ENCODE assay signal across 8 cellular contexts in genomic region chr1:11059166-11059989, GRCh38. TPM values are rescaled to one million over a fixed set of nuclear protein-coding genes. Genes with fewer than 3 reads are reported as not detected.
DNase-seq lines count a peak whose midpoint lies in the region; ATAC-seq and TF ChIP-seq lines count a peak whose summit lies in the region.

No MANE protein-coding gene starts in this region.

- H3K27me3 ChIP-seq in heart left ventricle: no peaks in the 10 kb centered on the region
- no peaks in the 10 kb centered on the region for H3K27me3 ChIP-seq in esophagus squamous epithelium

- WGBS in heart left ventricle, 4 donors: 3 to 12% (median 4%) methylated on average over 11 to 75 of the region's 75 CpGs
- WGBS in esophagus squamous epithelium, 2 donors: 0% methylated on average over 1 of the region's 75 CpGs; no CpG with 5 or more reads in 1 of the 2 donors

- TF ChIP-seq CTCF in heart left ventricle (IDR thresholded peaks at IDR 0.05) (no peak), esophagus squamous epithelium (IDR thresholded peaks at IDR 0.05) (no peak)

- TF ChIP-seq POLR2A in heart left ventricle (IDR thresholded peaks at IDR 0.05) (no peak), esophagus squamous epithelium (IDR thresholded peaks at IDR 0.05) (no peak)

- H3K36me3 ChIP-seq in heart left ventricle: peaks cover 0 to 47% (median 31%) of the 10 kb centered on the region in 9 donors
- peaks cover 9 to 56% (median 14%) of the 10 kb centered on the region in 3 donors for H3K36me3 ChIP-seq in esophagus squamous epithelium

- H3K4me3 ChIP-seq in heart left ventricle (peak overlapping the region; percentile 71 to 99 (median 94)), esophagus squamous epithelium (peak overlapping the region; percentile 70 to 99 (median 88))

- peaks cover 0 to 29% (median 16%) of the 10 kb centered on the region in 12 donors for H3K4me1 ChIP-seq in heart left ventricle
- peaks cover 12 to 38% (median 16%) of the 10 kb centered on the region in 3 donors for H3K4me1 ChIP-seq in esophagus squamous epithelium

- peak overlapping the region; percentile 96 for H3K4me3 Mint-ChIP-seq in T-helper 2 cell treated with Interferon-gamma antibody and Interleukin-4, amounts not matched to agents 5 μg/mL and 100 μg/mL, for 36 hours

- H3K4me1 Mint-ChIP-seq in T-helper 2 cell treated with Interferon-gamma antibody and Interleukin-4, amounts not matched to agents 5 μg/mL and 100 μg/mL, for 36 hours (ENCODE audit: low read depth): peaks cover 28% of the 10 kb centered on the region

- DNase-seq in heart left ventricle (no peak), left ventricle myocardium superior (no peak), esophagus squamous epithelium (lab: John Stamatoyannopoulos, UW) (no peak), posterior vena cava (ENCODE audit: low spot score) (peak; percentile 76), caudate nucleus (lab: John Stamatoyannopoulos, UW) (no peak), NCI-H774 (lab: John Stamatoyannopoulos, UW) (no peak)
- no peak for DNase-seq in T-helper 2 cell treated with Interferon-gamma antibody and Interleukin-4, amounts not matched to agents 5 μg/mL and 100 μg/mL, for 36 hours (ENCODE audit: low spot score)

- peaks cover 29% of the 10 kb centered on the region for H3K36me3 Mint-ChIP-seq in T-helper 2 cell treated with Interferon-gamma antibody and Interleukin-4, amounts not matched to agents 5 μg/mL and 100 μg/mL, for 36 hours (ENCODE audit: low read depth)

- H3K9me3 ChIP-seq in heart left ventricle: no peaks in the 10 kb centered on the region
- H3K9me3 ChIP-seq in esophagus squamous epithelium: no peaks in the 10 kb centered on the region

- H3K27ac ChIP-seq in heart left ventricle (peak overlapping the region in 9 of 12 donors; percentile 9 to 77 (median 64)), esophagus squamous epithelium (peak overlapping the region; percentile 59 to 79 (median 68)), caudate nucleus (ENCODE audit: low read depth, low read length) (no peak overlapping the region)

- peak overlapping the region; percentile 88 for H3K27ac Mint-ChIP-seq in T-helper 2 cell treated with Interferon-gamma antibody and Interleukin-4, amounts not matched to agents 5 μg/mL and 100 μg/mL, for 36 hours

- intact Hi-C loops in heart left ventricle (cut with DNase I) (no loop called here), left ventricle myocardium superior (cut with micrococcal nuclease) (no loop called here), esophagus squamous epithelium (cut with DNase I) (no loop called here), posterior vena cava (cut with DNase I) (no loop called here)

- no peak for ATAC-seq in heart left ventricle
- no peak for ATAC-seq in left ventricle myocardium superior
- peak; percentile 14 for ATAC-seq in HG03039 (IDR thresholded peaks at IDR 0.05; ENCODE audit: unreplicated experiment)

- H3K27me3 Mint-ChIP-seq in T-helper 2 cell treated with Interferon-gamma antibody and Interleukin-4, amounts not matched to agents 5 μg/mL and 100 μg/mL, for 36 hours (ENCODE audit: low read depth): no peaks in the 10 kb centered on the region

- H3K9me3 Mint-ChIP-seq in T-helper 2 cell treated with Interferon-gamma antibody and Interleukin-4, amounts not matched to agents 5 μg/mL and 100 μg/mL, for 36 hours: no peaks in the 10 kb centered on the region

RNA-seq across cellular contexts. Expression of gene SRM, which starts 0.4 kb away (rescaled TPM):
- 10 to 100 TPM; 29.9 to 88.6 (median 52.7) TPM for total RNA-seq in heart left ventricle
- 100 to 1,000 TPM in 1 of 2 donors, 10 to 100 TPM in 1; 69.5 to 162 TPM for polyA plus RNA-seq in heart left ventricle
- 48.9 TPM for total RNA-seq in left ventricle myocardium superior
- total RNA-seq in esophagus squamous epithelium: 10 to 100 TPM; 21.7 to 79.8 (median 40.6) TPM
- total RNA-seq in posterior vena cava: 10 to 100 TPM; 74.2 to 76.6 TPM

RNA-seq across cellular contexts. Expression of gene MASP2, which starts 12.3 kb away (rescaled TPM):
- not detected for total RNA-seq in heart left ventricle
- polyA plus RNA-seq in heart left ventricle: not detected
- total RNA-seq in left ventricle myocardium superior: not detected
- total RNA-seq in esophagus squamous epithelium: under 1 TPM in 1 of 4 donors, not detected in 3; 0.19 TPM
- total RNA-seq in posterior vena cava: not detected

RNA-seq across cellular contexts. Expression of gene EXOSC10, which starts 40.3 kb away (rescaled TPM):
- total RNA-seq in heart left ventricle: 10 to 100 TPM; 19.4 to 34.8 (median 22.5) TPM
- polyA plus RNA-seq in heart left ventricle: 10 to 100 TPM; 16.4 to 24.6 TPM
- 20.4 TPM for total RNA-seq in left ventricle myocardium superior
- 10 to 100 TPM; 32.0 to 62.4 (median 40.8) TPM for total RNA-seq in esophagus squamous epithelium
- 10 to 100 TPM; 40.9 to 43.4 TPM for total RNA-seq in posterior vena cava

RNA-seq across cellular contexts. Expression of gene TARDBP, which starts 46.9 kb away (rescaled TPM):
- 100 to 1,000 TPM in 6 of 9 donors, 10 to 100 TPM in 3; 66.9 to 115 (median 103) TPM for total RNA-seq in heart left ventricle
- 100 to 1,000 TPM in 1 of 2 donors, 10 to 100 TPM in 1; 66.3 to 138 TPM for polyA plus RNA-seq in heart left ventricle
- total RNA-seq in left ventricle myocardium superior: 117 TPM
- total RNA-seq in esophagus squamous epithelium: 100 to 1,000 TPM in 2 of 4 donors, 10 to 100 TPM in 2; 51.2 to 110 (median 96.6) TPM
- 100 to 1,000 TPM; 124 to 130 TPM for total RNA-seq in posterior vena cava
